Comparison of ENCODE assay signal across 8 cellular contexts in genomic region chr17:15943971-15944719, GRCh38. TPM values are rescaled to one million over a fixed set of nuclear protein-coding genes. Genes with fewer than 3 reads are reported as not detected.
DNase-seq lines count a peak whose midpoint lies in the region; ATAC-seq lines count a peak whose summit lies in the region.

No MANE protein-coding gene starts in this region.

- DNase-seq in T-helper 1 cell: no peak
- no peak for DNase-seq in activated T-helper 1 cell treated with anti-CD3 and anti-CD28 coated beads, Interleukin-12 subunit alpha, Interleukin-12 subunit beta, Interleukin-2, Interleukin-4 antibody, amounts not matched to agents 30 ng/mL and 10 ng/mL and 1 ng/mL, durations not matched to agents 14 hours and 24 hours and 36 hours (ENCODE audit: low spot score)
- DNase-seq in immature natural killer cell: no peak
- no peak for DNase-seq in stimulated activated naive B cell treated with anti-CD40 and anti-IgM and Interleukin-4, amounts not matched to agents 10 μg/mL and 1 μg/mL and 100 μg/mL, for 72 hours
- DNase-seq in activated CD4-positive, CD25-positive, alpha-beta regulatory T cell (lab: John Stamatoyannopoulos, UW): no peak
- no peak for DNase-seq in NK-92 treated with Interleukin-12 subunit alpha and Interleukin-12 subunit beta, amount 100 ng/mL, for 24 hours (lab: John Stamatoyannopoulos, UW)
- DNase-seq in ACHN: no peak

- intact Hi-C loops in activated T-helper 1 cell treated with anti-CD3 and anti-CD28 coated beads, Interleukin-12 subunit alpha, Interleukin-12 subunit beta, Interleukin-2, Interleukin-4 antibody, amounts not matched to agents 30 ng/mL and 10 ng/mL and 1 ng/mL, durations not matched to agents 14 hours and 24 hours and 36 hours (cut with micrococcal nuclease): no loop called here

- no peak for ATAC-seq in stimulated activated naive B cell treated with anti-CD40 and anti-IgM and Interleukin-4, amounts not matched to agents 10 μg/mL and 1 μg/mL and 100 μg/mL, for 72 hours (replicated peaks)

- H3K4me3 Mint-ChIP-seq in T-helper 1 cell treated with Interleukin-12 subunit alpha and Interleukin-12 subunit beta and Interleukin-4 antibody, amounts not matched to agents 30 μg/mL and 1 μg/mL, for 36 hours: peak overlapping the region; percentile 75
- H3K4me3 Mint-ChIP-seq in activated T-helper 1 cell treated with anti-CD3 and anti-CD28 coated beads, Interleukin-12 subunit alpha, Interleukin-12 subunit beta, Interleukin-2, Interleukin-4 antibody, amounts not matched to agents 30 ng/mL and 10 ng/mL and 1 ng/mL, durations not matched to agents 14 hours and 24 hours and 36 hours: peak overlapping the region; percentile 67
- peak overlapping the region; percentile 55 to 87 (median 82) for H3K4me3 Mint-ChIP-seq in immature natural killer cell
- H3K4me3 Mint-ChIP-seq in stimulated activated naive B cell treated with anti-CD40 and anti-IgM and Interleukin-4, amounts not matched to agents 10 μg/mL and 1 μg/mL and 100 μg/mL, for 72 hours: peak overlapping the region; percentile 83

- H3K4me1 Mint-ChIP-seq in T-helper 1 cell treated with Interleukin-12 subunit alpha and Interleukin-12 subunit beta and Interleukin-4 antibody, amounts not matched to agents 30 μg/mL and 1 μg/mL, for 36 hours (ENCODE audit: low read depth): peaks cover 8% of the 10 kb centered on the region
- H3K4me1 Mint-ChIP-seq in activated T-helper 1 cell treated with anti-CD3 and anti-CD28 coated beads, Interleukin-12 subunit alpha, Interleukin-12 subunit beta, Interleukin-2, Interleukin-4 antibody, amounts not matched to agents 30 ng/mL and 10 ng/mL and 1 ng/mL, durations not matched to agents 14 hours and 24 hours and 36 hours (ENCODE audit: low read depth): peaks cover 16% of the 10 kb centered on the region
- peaks cover 9 to 10% of the 10 kb centered on the region in 2 donors for H3K4me1 Mint-ChIP-seq in immature natural killer cell
- peaks cover 10 to 22% of the 10 kb centered on the region in 2 donors for H3K4me1 Mint-ChIP-seq in stimulated activated naive B cell treated with anti-CD40 and anti-IgM and Interleukin-4, amounts not matched to agents 10 μg/mL and 1 μg/mL and 100 μg/mL, for 72 hours

- no peaks in the 10 kb centered on the region for H3K9me3 Mint-ChIP-seq in T-helper 1 cell treated with Interleukin-12 subunit alpha and Interleukin-12 subunit beta and Interleukin-4 antibody, amounts not matched to agents 30 μg/mL and 1 μg/mL, for 36 hours
- no peaks in the 10 kb centered on the region for H3K9me3 Mint-ChIP-seq in activated T-helper 1 cell treated with anti-CD3 and anti-CD28 coated beads, Interleukin-12 subunit alpha, Interleukin-12 subunit beta, Interleukin-2, Interleukin-4 antibody, amounts not matched to agents 30 ng/mL and 10 ng/mL and 1 ng/mL, durations not matched to agents 14 hours and 24 hours and 36 hours
- no peaks in the 10 kb centered on the region for H3K9me3 Mint-ChIP-seq in immature natural killer cell
- peaks cover 0 to 4% of the 10 kb centered on the region in 2 donors for H3K9me3 Mint-ChIP-seq in stimulated activated naive B cell treated with anti-CD40 and anti-IgM and Interleukin-4, amounts not matched to agents 10 μg/mL and 1 μg/mL and 100 μg/mL, for 72 hours

- no peak overlapping the region for H3K27ac Mint-ChIP-seq in T-helper 1 cell treated with Interleukin-12 subunit alpha and Interleukin-12 subunit beta and Interleukin-4 antibody, amounts not matched to agents 30 μg/mL and 1 μg/mL, for 36 hours
- peak overlapping the region; percentile 59 for H3K27ac Mint-ChIP-seq in activated T-helper 1 cell treated with anti-CD3 and anti-CD28 coated beads, Interleukin-12 subunit alpha, Interleukin-12 subunit beta, Interleukin-2, Interleukin-4 antibody, amounts not matched to agents 30 ng/mL and 10 ng/mL and 1 ng/mL, durations not matched to agents 14 hours and 24 hours and 36 hours
- H3K27ac Mint-ChIP-seq in immature natural killer cell: no peak overlapping the region
- H3K27ac Mint-ChIP-seq in stimulated activated naive B cell treated with anti-CD40 and anti-IgM and Interleukin-4, amounts not matched to agents 10 μg/mL and 1 μg/mL and 100 μg/mL, for 72 hours: peak overlapping the region; percentile 20

- in situ Hi-C loops in ACHN (cut with HindIII; ENCODE audit: low pct_ligation_motif_present, low pct_unique_long_range_greater_than_20kb, low sequenced_read_pairs): no loop called here

- peaks cover 50% of the 10 kb centered on the region for H3K27me3 Mint-ChIP-seq in T-helper 1 cell treated with Interleukin-12 subunit alpha and Interleukin-12 subunit beta and Interleukin-4 antibody, amounts not matched to agents 30 μg/mL and 1 μg/mL, for 36 hours (ENCODE audit: low read depth)
- H3K27me3 Mint-ChIP-seq in activated T-helper 1 cell treated with anti-CD3 and anti-CD28 coated beads, Interleukin-12 subunit alpha, Interleukin-12 subunit beta, Interleukin-2, Interleukin-4 antibody, amounts not matched to agents 30 ng/mL and 10 ng/mL and 1 ng/mL, durations not matched to agents 14 hours and 24 hours and 36 hours (ENCODE audit: insufficient read depth): peaks cover 32% of the 10 kb centered on the region
- H3K27me3 Mint-ChIP-seq in immature natural killer cell (ENCODE audit: low read depth in 3 of 3): peaks cover 9 to 19% (median 17%) of the 10 kb centered on the region in 3 donors
- peaks cover 34 to 60% of the 10 kb centered on the region in 2 donors for H3K27me3 Mint-ChIP-seq in stimulated activated naive B cell treated with anti-CD40 and anti-IgM and Interleukin-4, amounts not matched to agents 10 μg/mL and 1 μg/mL and 100 μg/mL, for 72 hours

- H3K36me3 Mint-ChIP-seq in T-helper 1 cell treated with Interleukin-12 subunit alpha and Interleukin-12 subunit beta and Interleukin-4 antibody, amounts not matched to agents 30 μg/mL and 1 μg/mL, for 36 hours (ENCODE audit: low read depth): no peaks in the 10 kb centered on the region
- no peaks in the 10 kb centered on the region for H3K36me3 Mint-ChIP-seq in activated T-helper 1 cell treated with anti-CD3 and anti-CD28 coated beads, Interleukin-12 subunit alpha, Interleukin-12 subunit beta, Interleukin-2, Interleukin-4 antibody, amounts not matched to agents 30 ng/mL and 10 ng/mL and 1 ng/mL, durations not matched to agents 14 hours and 24 hours and 36 hours (ENCODE audit: low read depth)
- H3K36me3 Mint-ChIP-seq in immature natural killer cell: peaks cover 0 to 3% (median 0%) of the 10 kb centered on the region in 3 donors
- peaks cover 0 to 5% of the 10 kb centered on the region in 2 donors for H3K36me3 Mint-ChIP-seq in stimulated activated naive B cell treated with anti-CD40 and anti-IgM and Interleukin-4, amounts not matched to agents 10 μg/mL and 1 μg/mL and 100 μg/mL, for 72 hours

RNA-seq across cellular contexts. Expression of gene ADORA2B, which starts 0.8 kb away (rescaled TPM):
- total RNA-seq in activated T-helper 1 cell treated with anti-CD3 and anti-CD28 coated beads, Interleukin-12 subunit alpha, Interleukin-12 subunit beta, Interleukin-2, Interleukin-4 antibody, amounts not matched to agents 30 ng/mL and 10 ng/mL and 1 ng/mL, durations not matched to agents 14 hours and 24 hours and 36 hours: 1.4 and 1.5 TPM in 2 replicates
- 1 to 10 TPM in 2 of 3 donors, under 1 TPM in 1; 0.96 to 1.6 (median 1.3) TPM for polyA plus RNA-seq in immature natural killer cell

RNA-seq across cellular contexts. Expression of gene ZSWIM7, which starts 55.4 kb away (rescaled TPM):
- total RNA-seq in activated T-helper 1 cell treated with anti-CD3 and anti-CD28 coated beads, Interleukin-12 subunit alpha, Interleukin-12 subunit beta, Interleukin-2, Interleukin-4 antibody, amounts not matched to agents 30 ng/mL and 10 ng/mL and 1 ng/mL, durations not matched to agents 14 hours and 24 hours and 36 hours: 8.3 and 9.5 TPM in 2 replicates
- 10 to 100 TPM; 47.0 to 67.8 (median 67.6) TPM for polyA plus RNA-seq in immature natural killer cell

RNA-seq across cellular contexts. Expression of gene TTC19, which starts 55.5 kb away (rescaled TPM):
- 38.0 and 40.3 TPM in 2 replicates for total RNA-seq in activated T-helper 1 cell treated with anti-CD3 and anti-CD28 coated beads, Interleukin-12 subunit alpha, Interleukin-12 subunit beta, Interleukin-2, Interleukin-4 antibody, amounts not matched to agents 30 ng/mL and 10 ng/mL and 1 ng/mL, durations not matched to agents 14 hours and 24 hours and 36 hours
- 10 to 100 TPM; 37.1 to 64.6 (median 38.1) TPM for polyA plus RNA-seq in immature natural killer cell

Comparison
In these comparisons a context has a peak if more than half of its experiments do, and no peak if none do; other contexts are left out.
1. H3K27ac Mint-ChIP-seq: peak in activated T-helper 1 cell treated with anti-CD3 and anti-CD28 coated beads, Interleukin-12 subunit alpha, Interleukin-12 subunit beta, Interleukin-2, Interleukin-4 antibody, amounts not matched to agents 30 ng/mL and 10 ng/mL and 1 ng/mL, durations not matched to agents 14 hours and 24 hours and 36 hours (single experiment) and stimulated activated naive B cell treated with anti-CD40 and anti-IgM and Interleukin-4, amounts not matched to agents 10 μg/mL and 1 μg/mL and 100 μg/mL, for 72 hours (single experiment); none in T-helper 1 cell treated with Interleukin-12 subunit alpha and Interleukin-12 subunit beta and Interleukin-4 antibody, amounts not matched to agents 30 μg/mL and 1 μg/mL, for 36 hours (single experiment) and immature natural killer cell (0 of 6).
2. Peak in every context shown above with its lines, with median percentiles within 50 percentile points of each other: H3K4me3 Mint-ChIP-seq.